Comparison of ENCODE assay signal across 8 cellular contexts in genomic region chr4:48779095-48779997, GRCh38. TPM values are rescaled to one million over a fixed set of nuclear protein-coding genes. Genes with fewer than 3 reads are reported as not detected.
DNase-seq lines count a peak whose midpoint lies in the region; ATAC-seq, FAIRE-seq and TF ChIP-seq lines count a peak whose summit lies in the region.

No MANE protein-coding gene starts in this region.

- TF ChIP-seq CTCF in DND-41 (IDR thresholded peaks at IDR 0.05; ENCODE audit: borderline replicate concordance, extremely low read depth, low read length, poor library complexity, severe bottlenecking): peak; percentile 37
- TF ChIP-seq CTCF in HL-60 (IDR thresholded peaks at IDR 0.05; ENCODE audit: insufficient read depth, low read length): no peak
- no peak for TF ChIP-seq CTCF in SU-DHL-6 (IDR thresholded peaks at IDR 0.05; ENCODE audit: insufficient read depth, low read length, poor library complexity, severe bottlenecking)
- no peak for TF ChIP-seq CTCF in prostate gland (IDR thresholded peaks at IDR 0.05)

- peak overlapping the region; percentile 90 for H3K9ac ChIP-seq in DND-41 (ENCODE audit: low read depth, low read length)
- H3K9ac ChIP-seq in SU-DHL-6 (ENCODE audit: low read length): peak overlapping the region; percentile 97

- no peaks in the 10 kb centered on the region; the same call in 1 of the 2 replicates for H3K36me3 ChIP-seq in DND-41 (ENCODE audit: insufficient read depth, low read length)
- H3K36me3 ChIP-seq in SU-DHL-6 (ENCODE audit: low read length): no peaks in the 10 kb centered on the region
- no peaks in the 10 kb centered on the region for H3K36me3 ChIP-seq in prostate gland

- H3K9me2 ChIP-seq in SU-DHL-6 (replicated peaks; ENCODE audit: insufficient read depth, low read length): no peaks in the 10 kb centered on the region

- WGBS in prostate gland: under 1% methylated on average over 100 of the region's 108 CpGs

- peak overlapping the region; percentile 68 for H3K4me2 ChIP-seq in DND-41 (ENCODE audit: insufficient read depth, low read length)
- peak overlapping the region; percentile 97 for H3K4me2 ChIP-seq in SU-DHL-6 (ENCODE audit: low read depth, low read length, poor library complexity, severe bottlenecking)

- H3K4me3 ChIP-seq in DND-41 (ENCODE audit: low read depth in 1 of 2, low read length in 2 of 2) (peak overlapping the region; percentile 58 to 69), HL-60 (replicated peaks; ENCODE audit: insufficient read depth, low read length) (peak overlapping the region; percentile 93), SU-DHL-6 (ENCODE audit: insufficient read depth, low read length, poor library complexity, severe bottlenecking) (peak overlapping the region; percentile 92), prostate gland (peak overlapping the region; percentile 88 to 98)

- H3K4me1 ChIP-seq in DND-41 (ENCODE audit: insufficient read depth, low read length) (peaks cover 45% of the 10 kb centered on the region), prostate gland (replicated peaks) (no peaks in the 10 kb centered on the region)

- ATAC-seq in DND-41 (ENCODE audit: insufficient read depth, low read depth) (peak; percentile 32), GM19467 (IDR thresholded peaks at IDR 0.05; ENCODE audit: unreplicated experiment) (peak; percentile 43), left ventricle myocardium superior (peak; percentile 73)

- no peaks in the 10 kb centered on the region for H3K9me3 ChIP-seq in DND-41 (ENCODE audit: insufficient read depth, low read length, severe bottlenecking)
- H3K9me3 ChIP-seq in SU-DHL-6 (ENCODE audit: insufficient read depth, low read length): no peaks in the 10 kb centered on the region
- H3K9me3 ChIP-seq in prostate gland: no peaks in the 10 kb centered on the region

- no peaks in the 10 kb centered on the region for H3K27me3 ChIP-seq in DND-41 (ENCODE audit: insufficient read depth, low read length, poor library complexity)
- H3K27me3 ChIP-seq in HL-60 (ENCODE audit: insufficient read depth, poor library complexity, severe bottlenecking): no peaks in the 10 kb centered on the region
- H3K27me3 ChIP-seq in SU-DHL-6 (ENCODE audit: low read length): no peaks in the 10 kb centered on the region
- H3K27me3 ChIP-seq in prostate gland (replicated peaks; ENCODE audit: insufficient read depth): no peaks in the 10 kb centered on the region

- peak; percentile 27 for FAIRE-seq in urothelium cell line (lab: Jason Lieb, UNC)

- TF ChIP-seq POLR2A in prostate gland (IDR thresholded peaks at IDR 0.05): no peak

- peaks cover 59% of the 10 kb centered on the region for H3K79me2 ChIP-seq in DND-41 (ENCODE audit: insufficient read depth, low read length)
- peaks cover 57% of the 10 kb centered on the region for H3K79me2 ChIP-seq in SU-DHL-6 (ENCODE audit: insufficient read depth, low read length)

- intact Hi-C loops in left ventricle myocardium superior (cut with micrococcal nuclease) (no loop called here), prostate gland (cut with DNase I) (loop anchor here (2.0 kb wide), 1 partner anchor 51 kb away; the partner anchor contains the start of gene OCIAD1)

- H4K20me1 ChIP-seq in DND-41 (ENCODE audit: insufficient read depth, low read length) (peaks cover 33% of the 10 kb centered on the region; the same call in 1 of the 2 replicates), SU-DHL-6 (ENCODE audit: low read depth, low read length) (peaks cover 38% of the 10 kb centered on the region)

- peaks cover 11% of the 10 kb centered on the region for H3F3A ChIP-seq in SU-DHL-6 (ENCODE audit: insufficient read depth)

- DNase-seq in DND-41 (peak; percentile 72), HL-60 (ENCODE audit: low read depth in 1 of 2, low spot score in 1 of 2) (peak; percentile 36 to 64), amniotic epithelial cell (ENCODE audit: low read depth) (peak; percentile 50), left ventricle myocardium superior (peak; percentile 85), prostate gland (ENCODE audit: low spot score) (peak; percentile 49), urothelium cell line (ENCODE audit: low spot score) (peak; percentile 75)

- H2AFZ ChIP-seq in DND-41 (ENCODE audit: low read depth, low read length) (peak overlapping the region; percentile 91), SU-DHL-6 (ENCODE audit: low read depth, low read length, severe bottlenecking) (peak overlapping the region; percentile 88)

- H3K27ac ChIP-seq in DND-41 (ENCODE audit: low read length): peak overlapping the region; percentile 93
- peak overlapping the region; percentile 85 for H3K27ac ChIP-seq in HL-60 (replicated peaks)
- peak overlapping the region; percentile 80 for H3K27ac ChIP-seq in SU-DHL-6 (ENCODE audit: low read depth, low read length)
- H3K27ac ChIP-seq in prostate gland: peak overlapping the region; percentile 94 to 95

RNA-seq across cellular contexts. Expression of gene FRYL, which starts 0.7 kb away (rescaled TPM):
- total RNA-seq in left ventricle myocardium superior (40.2 TPM), prostate gland (10 to 100 TPM; 40.0 to 47.6 TPM)

RNA-seq across cellular contexts. Expression of gene OCIAD1, which starts 51.5 kb away (rescaled TPM):
- 131 TPM for total RNA-seq in left ventricle myocardium superior
- 100 to 1,000 TPM; 114 to 176 TPM for total RNA-seq in prostate gland

Comparison
In these comparisons a context has a peak if more than half of its experiments do, and no peak if none do; other contexts are left out.
1. Peak in every context shown above with its lines: DNase-seq, ATAC-seq, H3K4me3 ChIP-seq and H3K27ac ChIP-seq.